10 cellular contexts compared by ENCODE assay signal in the genomic region with DNA sequence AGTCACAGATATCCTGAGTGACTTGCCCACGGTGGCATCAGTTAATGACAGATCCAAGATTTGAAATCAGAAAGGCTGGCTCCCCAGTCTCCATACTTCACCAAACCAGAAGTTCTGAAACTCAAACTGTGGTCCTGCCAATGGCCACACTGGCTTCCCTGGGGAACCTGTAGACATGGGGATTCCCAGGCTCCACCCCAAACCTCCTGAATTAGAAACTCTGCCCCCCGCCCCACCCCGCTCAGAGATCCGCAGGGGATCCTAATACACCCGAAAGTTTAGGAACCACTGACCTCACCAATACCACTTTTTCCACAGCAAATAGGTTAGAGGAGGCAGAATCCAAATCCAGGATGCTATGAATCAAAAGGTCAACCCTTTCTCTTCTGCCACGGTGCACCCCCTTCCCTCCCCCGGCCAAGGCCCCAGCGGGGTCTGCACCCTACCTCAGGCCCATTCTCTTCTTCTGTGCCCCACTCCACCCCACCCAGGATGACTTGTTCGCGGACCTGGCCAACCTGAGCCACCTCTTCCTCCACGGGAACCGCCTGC. TPM values are rescaled to one million over a fixed set of nuclear protein-coding genes. Genes with fewer than 3 reads are reported as not detected.
A peak's percentile ranks its signal among the peaks of the same experiment; 100 is the strongest.
DNase-seq lines count a peak whose midpoint lies in the region; ATAC-seq and TF ChIP-seq lines count a peak whose summit lies in the region.
"Had no signal": no experiment of that assay in that cellular context is flagged by ENCODE, and none has a peak within 500 bp of the region (broad histone marks: within the 10 kb centered on the region; RNA-seq: fewer than 3 reads in every experiment).

No MANE protein-coding gene starts in this region.

- peaks cover 5% of the 10 kb centered on the region; the same call in 1 of the 2 replicates for H4K20me1 ChIP-seq in Karpas-422 (ENCODE audit: insufficient read depth, low read depth, low read length)
- H4K20me1 ChIP-seq in fibroblast of lung (ENCODE audit: control insufficient read depth, extremely low read depth, insufficient read depth, low read length): no peaks in the 10 kb centered on the region

- no peak for TF ChIP-seq CTCF in fibroblast of lung (conservative IDR thresholded peaks at IDR 0.05 in 1 of 2, IDR thresholded peaks at IDR 0.05 in 1 of 2; ENCODE audit: low read depth in 1 of 2, low read length in 2 of 2)

- no peaks in the 10 kb centered on the region for H3K27me3 ChIP-seq in Karpas-422 (ENCODE audit: low read length)
- H3K27me3 ChIP-seq in fibroblast of lung (ENCODE audit: control insufficient read depth, insufficient read depth, low read length): peaks cover 11% of the 10 kb centered on the region
- H3K27me3 ChIP-seq in skeletal muscle tissue (ENCODE audit: control insufficient read depth in 3 of 3, insufficient read depth in 3 of 3, low read length in 3 of 3): peaks cover 0 to 5% (median 0%) of the 10 kb centered on the region in 3 donors
- H3K27me3 ChIP-seq: thyroid gland had no signal

- H3K4me3 ChIP-seq in Karpas-422 (ENCODE audit: low read length) (0 out of 2 replicates have a peak overlapping the region, but pooled peaks have one; percentile 61), fibroblast of lung (replicated peaks in 1 of 4; ENCODE audit: control extremely low read depth in 1 of 4, insufficient read depth in 1 of 4, low read depth in 3 of 4, low read length in 4 of 4) (peak overlapping the region in 2 of 4 experiments; percentile 20 to 48), skeletal muscle tissue (ENCODE audit: low read length in 3 of 3) (peak overlapping the region; percentile 43 to 78 (median 78))

- ATAC-seq in GM19324 (IDR thresholded peaks at IDR 0.05; ENCODE audit: low FRiP score, unreplicated experiment): no peak

- no peak overlapping the region for H3K27ac ChIP-seq in Karpas-422 (ENCODE audit: low read length)
- no peak overlapping the region for H3K27ac ChIP-seq in fibroblast of lung (ENCODE audit: insufficient read depth, low read length)
- H3K27ac ChIP-seq in skeletal muscle tissue (ENCODE audit: low read depth, low read length): no peak overlapping the region
- H3K27ac ChIP-seq: thyroid gland had no signal

- peak; percentile 31 for TF ChIP-seq POLR2A in GM19193 (IDR thresholded peaks at IDR 0.05; ENCODE audit: extremely low read depth, insufficient read depth, insufficient read length)

- H3K79me2 ChIP-seq in Karpas-422 (ENCODE audit: low read length): no peaks in the 10 kb centered on the region
- H3K79me2 ChIP-seq in fibroblast of lung (ENCODE audit: control insufficient read depth, insufficient read depth, low read length): no peaks in the 10 kb centered on the region

- H3K4me2 ChIP-seq in Karpas-422 (ENCODE audit: low read depth, low read length, poor library complexity, severe bottlenecking): peak overlapping the region; percentile 68
- peak overlapping the region; percentile 78 for H3K4me2 ChIP-seq in fibroblast of lung (ENCODE audit: extremely low read depth, insufficient read depth, low read length)

- H3K9me2 ChIP-seq in Karpas-422 (replicated peaks; ENCODE audit: insufficient read depth, low read length): no peaks in the 10 kb centered on the region

- no peaks in the 10 kb centered on the region for H3K9me3 ChIP-seq in Karpas-422 (ENCODE audit: low read length)
- H3K9me3 ChIP-seq in fibroblast of lung (ENCODE audit: control insufficient read depth, insufficient read depth, low read depth, low read length): no peaks in the 10 kb centered on the region
- H3K9me3 ChIP-seq in skeletal muscle tissue (ENCODE audit: control insufficient read depth in 3 of 3, low read length in 3 of 3): no peaks in the 10 kb centered on the region
- H3K9me3 ChIP-seq: thyroid gland had no signal

- DNase-seq in Karpas-422 (no peak), fibroblast of lung (ENCODE audit: low read depth in 2 of 2) (no peak), HPDE6-E6E7 (ENCODE audit: extremely low spot score) (no peak), HCEC 1CT (no peak), KG1 (lab: John Stamatoyannopoulos, UW) (no peak)

- H3K4me1 ChIP-seq in Karpas-422 (ENCODE audit: low read length) (peaks cover 26% of the 10 kb centered on the region), fibroblast of lung (ENCODE audit: control insufficient read depth, extremely low read depth, insufficient read depth, low read length) (peaks cover 4% of the 10 kb centered on the region), skeletal muscle tissue (ENCODE audit: control insufficient read depth in 3 of 3, insufficient read depth in 3 of 3, low read length in 3 of 3) (peaks cover 11 to 16% (median 13%) of the 10 kb centered on the region in 3 donors)

- H2AFZ ChIP-seq in Karpas-422 (ENCODE audit: low read length): no peak overlapping the region
- H2AFZ ChIP-seq in fibroblast of lung (ENCODE audit: low read length): no peak overlapping the region

- H3K36me3 ChIP-seq in Karpas-422 (ENCODE audit: insufficient read depth, low read length): no peaks in the 10 kb centered on the region
- H3K36me3 ChIP-seq in fibroblast of lung (ENCODE audit: control insufficient read depth, insufficient read depth, low read length): no peaks in the 10 kb centered on the region
- H3K36me3 ChIP-seq in skeletal muscle tissue (ENCODE audit: control insufficient read depth in 3 of 3, insufficient read depth in 3 of 3, low read length in 3 of 3): no peaks in the 10 kb centered on the region

- peak overlapping the region; percentile 56 for H3K9ac ChIP-seq in Karpas-422 (ENCODE audit: low read length)
- H3K9ac ChIP-seq in fibroblast of lung (ENCODE audit: insufficient read depth, low read length): no peak overlapping the region
- H3K9ac ChIP-seq in skeletal muscle tissue (ENCODE audit: low read depth in 1 of 3, low read length in 3 of 3): peak overlapping the region; percentile 74 to 86 (median 81)

RNA-seq across cellular contexts. Expression of a gene that starts 15.4 kb away (rescaled TPM):
- 0.07 TPM in 1 of 2 replicates, not detected in the other for total RNA-seq in Karpas-422 (2014; rRNA removed; shearing (Covaris generic); ENCODE audit: low replicate concordance)
- total RNA-seq in fibroblast of lung (0.17 and 0.26 TPM in 2 replicates), skeletal muscle tissue (not detected)
- 0.27 and 0.43 TPM in 2 replicates for polyA plus RNA-seq in fibroblast of lung
- 1.1 and 1.3 TPM in 2 replicates for polyA plus RNA-seq in fibroblast of lung (2012)
- 0.79 TPM in 1 of 2 replicates, not detected in the other for polyA minus RNA-seq in fibroblast of lung (ENCODE audit: low replicate concordance)

RNA-seq across cellular contexts. Expression of a gene that starts 39.8 kb away (rescaled TPM):
- total RNA-seq in Karpas-422 (2014; rRNA removed; shearing (Covaris generic); ENCODE audit: low replicate concordance): 238 and 244 TPM in 2 replicates
- total RNA-seq in fibroblast of lung: 19.8 and 20.8 TPM in 2 replicates
- 12.3 and 13.2 TPM in 2 replicates for polyA plus RNA-seq in fibroblast of lung
- 11.7 TPM in 2 replicates for polyA plus RNA-seq in fibroblast of lung (2012)
- polyA minus RNA-seq in fibroblast of lung (ENCODE audit: low replicate concordance): 57.0 and 60.5 TPM in 2 replicates
- 18.3 TPM for total RNA-seq in skeletal muscle tissue

RNA-seq across cellular contexts. Expression of a gene that starts 48.8 kb away (rescaled TPM):
- total RNA-seq in Karpas-422 (2014; rRNA removed; shearing (Covaris generic); ENCODE audit: low replicate concordance): 56.6 and 69.3 TPM in 2 replicates
- total RNA-seq in fibroblast of lung: 41.5 and 61.6 TPM in 2 replicates
- 34.8 and 67.6 TPM in 2 replicates for polyA plus RNA-seq in fibroblast of lung
- 24.8 and 41.8 TPM in 2 replicates for polyA plus RNA-seq in fibroblast of lung (2012)
- polyA minus RNA-seq in fibroblast of lung (ENCODE audit: low replicate concordance): 40.6 and 62.5 TPM in 2 replicates
- 15.1 TPM for total RNA-seq in skeletal muscle tissue
- total RNA-seq: NCI-H460 had no signal

RNA-seq across cellular contexts. Expression of a gene that starts 54.8 kb away (rescaled TPM):
- total RNA-seq in Karpas-422 (2014; rRNA removed; shearing (Covaris generic); ENCODE audit: low replicate concordance): 48.0 and 49.8 TPM in 2 replicates
- 32.2 and 41.6 TPM in 2 replicates for total RNA-seq in fibroblast of lung
- polyA plus RNA-seq in fibroblast of lung: 57.6 and 108 TPM in 2 replicates
- polyA plus RNA-seq in fibroblast of lung (2012): 66.8 and 120 TPM in 2 replicates
- polyA minus RNA-seq in fibroblast of lung (ENCODE audit: low replicate concordance): 41.7 and 75.9 TPM in 2 replicates
- 64.2 TPM for total RNA-seq in skeletal muscle tissue

Comparison
In these comparisons a context has a peak if more than half of its experiments do, and no peak if none do; other contexts are left out.
1. RNA of a gene that starts 39.8 kb away (total RNA-seq): 238 to 244 TPM in Karpas-422; 19.8 to 20.8 TPM in fibroblast of lung and 18.3 TPM in skeletal muscle tissue (single experiment); every median in the first group is over 10 times any median in the second.